Comparison of ENCODE assay signal across 17 cellular contexts in genomic region chr11:26827567-26828037, GRCh38.
DNase-seq lines count a peak whose midpoint lies in the region; ATAC-seq, FAIRE-seq and TF ChIP-seq lines count a peak whose summit lies in the region.
"Had no signal": no experiment of that assay in that cellular context is flagged by ENCODE, and none has a peak within 500 bp of the region (broad histone marks: within the 10 kb centered on the region; RNA-seq: fewer than 3 reads in every experiment).

No MANE protein-coding gene starts in this region.

- FAIRE-seq in HepG2 (lab: Jason Lieb, UNC): no peak
- FAIRE-seq: A204.1, D721Med had no signal

- H4K20me1 ChIP-seq in HepG2 (ENCODE audit: insufficient read depth, low read length): no peaks in the 10 kb centered on the region
- H4K20me1 ChIP-seq in fibroblast of lung (ENCODE audit: control insufficient read depth, extremely low read depth, insufficient read depth, low read length): no peaks in the 10 kb centered on the region

- no peak overlapping the region for H3K27ac ChIP-seq in liver (ENCODE audit: low read depth in 1 of 2, low read length in 2 of 2)
- no peak overlapping the region for H3K27ac ChIP-seq in HepG2 (ENCODE audit: extremely low read length, insufficient read depth, low read length)
- peak overlapping the region; percentile 27 for H3K27ac ChIP-seq in fibroblast of lung (ENCODE audit: insufficient read depth, low read length)
- H3K27ac ChIP-seq: KMS-11, skin epidermis had no signal

- H2AFZ ChIP-seq in HepG2 (ENCODE audit: low read length) (no peak overlapping the region), fibroblast of lung (ENCODE audit: low read length) (no peak overlapping the region)

- WGBS in liver: 66% methylated on average over 9 of the region's 9 CpGs
- WGBS in HepG2 (ENCODE audit: low lambda C conversion rate): 28% methylated on average over 9 of the region's 9 CpGs

- POLR2A ChIA-PET in HepG2 (lab: Yijun Ruan, JAX): no interaction called here

- TF ChIP-seq EP300 in HepG2 (IDR thresholded peaks at IDR 0.05; ENCODE audit: low read depth in 2 of 2, low read length in 2 of 2): no peak
- TF ChIP-seq EP300 in HepG2 (CRISPR knock-in tag; IDR thresholded peaks at IDR 0.05; ENCODE audit: borderline replicate concordance): no peak

- no peaks in the 10 kb centered on the region for H3K79me2 ChIP-seq in HepG2 (ENCODE audit: insufficient read depth, low read length)
- no peaks in the 10 kb centered on the region for H3K79me2 ChIP-seq in fibroblast of lung (ENCODE audit: control insufficient read depth, insufficient read depth, low read length)

- H3K27ac Mint-ChIP-seq in Calu3 (ENCODE audit: unreplicated experiment) (no peak overlapping the region), mesothelial cell of epicardium (no peak overlapping the region)
- H3K27ac Mint-ChIP-seq: activated CD4-positive, alpha-beta memory T cell treated with anti-CD3 and anti-CD28 coated beads for 36 hours; naive thymus-derived CD4-positive, alpha-beta T cell had no signal

- TF ChIP-seq CTCF in liver (IDR thresholded peaks at IDR 0.05; ENCODE audit: low read depth, low read length, missing input control) (no peak), HepG2 (CRISPR knock-in tag; IDR thresholded peaks at IDR 0.05) (no peak), fibroblast of lung (conservative IDR thresholded peaks at IDR 0.05 in 1 of 2, IDR thresholded peaks at IDR 0.05 in 1 of 2; ENCODE audit: low read depth in 1 of 2, low read length in 2 of 2) (no peak), Calu3 (IDR thresholded peaks at IDR 0.05; ENCODE audit: unreplicated experiment) (no peak), mesothelial cell of epicardium (IDR thresholded peaks at IDR 0.05; ENCODE audit: unreplicated experiment) (no peak)

- TF ChIP-seq RAD21 in liver (IDR thresholded peaks at IDR 0.05) (no peak), HepG2 (CRISPR knock-in tag; IDR thresholded peaks at IDR 0.05) (no peak)

- H3K36me3 Mint-ChIP-seq in Calu3 (ENCODE audit: insufficient read depth, unreplicated experiment): no peaks in the 10 kb centered on the region
- peaks cover 22% of the 10 kb centered on the region for H3K36me3 Mint-ChIP-seq in mesothelial cell of epicardium

- no peaks in the 10 kb centered on the region for H3K36me3 ChIP-seq in liver (ENCODE audit: control insufficient read depth in 4 of 4, insufficient read depth in 3 of 4, low read depth in 1 of 4, low read length in 3 of 4)
- H3K36me3 ChIP-seq in HepG2 (replicated peaks in 1 of 2; ENCODE audit: control insufficient read depth in 1 of 2, insufficient read depth in 2 of 2, low read length in 2 of 2): no peaks in the 10 kb centered on the region
- no peaks in the 10 kb centered on the region for H3K36me3 ChIP-seq in fibroblast of lung (ENCODE audit: control insufficient read depth, insufficient read depth, low read length)

- no peak overlapping the region for H3K4me2 ChIP-seq in HepG2 (ENCODE audit: low read depth, low read length)
- peak overlapping the region; percentile 33 for H3K4me2 ChIP-seq in fibroblast of lung (ENCODE audit: extremely low read depth, insufficient read depth, low read length)
- H3K4me2 ChIP-seq: KMS-11 had no signal

- no peak for ATAC-seq in HepG2
- ATAC-seq: naive thymus-derived CD4-positive, alpha-beta T cell had no signal

- TF ChIP-seq POLR2A in HepG2 (IDR thresholded peaks at IDR 0.05; ENCODE audit: insufficient read depth in 1 of 2, low read depth in 2 of 2, low read length in 2 of 2): no peak

- CTCF ChIA-PET in HepG2 (lab: Yijun Ruan, JAX; ENCODE audit: low intra/inter-chr PET ratio, low total read pairs): no interaction called here
- CTCF ChIA-PET in Calu3 (lab: Charles Lee): no interaction called here

- H3K4me1 Mint-ChIP-seq in Calu3 (ENCODE audit: low read depth, unreplicated experiment) (no peaks in the 10 kb centered on the region), mesothelial cell of epicardium (peaks cover 6% of the 10 kb centered on the region)
- H3K4me1 Mint-ChIP-seq: naive thymus-derived CD4-positive, alpha-beta T cell had no signal

- BruUV-seq in HepG2 (replicated peaks; lab: Mats Ljungman, UMichigan) (no TSS peak), Calu3 (replicated peaks; lab: Mats Ljungman, UMichigan) (no TSS peak)

- intact Hi-C loops in HepG2 (cut with micrococcal nuclease; ENCODE audit: unreplicated experiment) (no loop called here), Calu3 (cut with micrococcal nuclease; ENCODE audit: unreplicated experiment) (no loop called here)

- H3K27me3 Mint-ChIP-seq in Calu3 (ENCODE audit: unreplicated experiment) (no peaks in the 10 kb centered on the region), mesothelial cell of epicardium (ENCODE audit: low read depth) (no peaks in the 10 kb centered on the region)
- H3K27me3 Mint-ChIP-seq: activated CD4-positive, alpha-beta memory T cell treated with anti-CD3 and anti-CD28 coated beads for 36 hours; naive thymus-derived CD4-positive, alpha-beta T cell had no signal

- no peak overlapping the region for H3K4me3 Mint-ChIP-seq in Calu3 (ENCODE audit: low read depth, unreplicated experiment)
- H3K4me3 Mint-ChIP-seq in mesothelial cell of epicardium: no peak overlapping the region
- H3K4me3 Mint-ChIP-seq: activated CD4-positive, alpha-beta memory T cell treated with anti-CD3 and anti-CD28 coated beads for 36 hours; naive thymus-derived CD4-positive, alpha-beta T cell had no signal

- H3K4me1 ChIP-seq in liver (ENCODE audit: control insufficient read depth in 4 of 4, insufficient read depth in 4 of 4, low read length in 3 of 4) (no peaks in the 10 kb centered on the region), HepG2 (ENCODE audit: insufficient read depth, low read length) (no peaks in the 10 kb centered on the region), fibroblast of lung (ENCODE audit: control insufficient read depth, extremely low read depth, insufficient read depth, low read length) (peaks cover 4% of the 10 kb centered on the region)

- H3K9me3 Mint-ChIP-seq in Calu3 (ENCODE audit: low read depth, unreplicated experiment): peaks cover 9% of the 10 kb centered on the region
- peaks cover 32% of the 10 kb centered on the region for H3K9me3 Mint-ChIP-seq in mesothelial cell of epicardium

- H3K9ac ChIP-seq in liver (ENCODE audit: low read depth in 1 of 2, low read length in 2 of 2): no peak overlapping the region
- no peak overlapping the region for H3K9ac ChIP-seq in HepG2 (ENCODE audit: insufficient read depth, low read depth, low read length)
- no peak overlapping the region for H3K9ac ChIP-seq in fibroblast of lung (ENCODE audit: insufficient read depth, low read length)
- H3K9ac ChIP-seq: KMS-11 had no signal

- H3K4me3 ChIP-seq in liver (ENCODE audit: low read depth in 1 of 3, low read length in 3 of 3) (no peak overlapping the region), HepG2 (replicated peaks in 1 of 3; ENCODE audit: insufficient read depth in 1 of 3, low read depth in 2 of 3, low read length in 3 of 3) (no peak overlapping the region), fibroblast of lung (replicated peaks in 1 of 4; ENCODE audit: control extremely low read depth in 1 of 4, insufficient read depth in 1 of 4, low read depth in 3 of 4, low read length in 4 of 4) (no peak overlapping the region)
- H3K4me3 ChIP-seq: skin epidermis had no signal

- peaks cover 8 to 13% (median 11%) of the 10 kb centered on the region in 4 donors for H3K9me3 ChIP-seq in liver (ENCODE audit: control insufficient read depth in 4 of 4, low read length in 3 of 4)
- peaks cover 24% of the 10 kb centered on the region for H3K9me3 ChIP-seq in HepG2 (ENCODE audit: low read length)
- H3K9me3 ChIP-seq in fibroblast of lung (ENCODE audit: control insufficient read depth, insufficient read depth, low read depth, low read length): no peaks in the 10 kb centered on the region

- H3K27me3 ChIP-seq in liver (ENCODE audit: control insufficient read depth in 4 of 4, insufficient read depth in 4 of 4, low read length in 3 of 4) (no peaks in the 10 kb centered on the region), HepG2 (ENCODE audit: control insufficient read depth in 1 of 2, insufficient read depth in 2 of 2, low read length in 2 of 2) (no peaks in the 10 kb centered on the region; a peak in 1 of 5 replicates), fibroblast of lung (ENCODE audit: control insufficient read depth, insufficient read depth, low read length) (no peaks in the 10 kb centered on the region)

- no peak for DNase-seq in HepG2 (ENCODE audit: low spot score)
- peak; percentile 39 to 82 for DNase-seq in fibroblast of lung (ENCODE audit: low read depth in 2 of 2)
- DNase-seq in mucosa of gallbladder (ENCODE audit: low spot score): peak; percentile 31
- DNase-seq in ecto neural progenitor cell (ENCODE audit: low spot score): no peak
- no peak for DNase-seq in NCI-H1048 (lab: John Stamatoyannopoulos, UW)
- no peak for DNase-seq in Calu3
- no peak for DNase-seq in mesothelial cell of epicardium (ENCODE audit: low spot score in 2 of 2, unreplicated experiment in 2 of 2)
- DNase-seq: activated CD4-positive, alpha-beta memory T cell treated with anti-CD3 and anti-CD28 coated beads for 36 hours; naive thymus-derived CD4-positive, alpha-beta T cell; NCI-H1694; NCI-H524; T1000 had no signal

- in situ Hi-C loops in HepG2 (cut with HindIII; ENCODE audit: extremely low pct_ligation_motif_present, low pct_unique_long_range_greater_than_20kb): no loop called here

TF ChIP-seq in liver, 16 proteins besides CTCF, POLR2A, EP300 and RAD21:
- TF ChIP-seq MAX (IDR thresholded peaks at IDR 0.05) (peak; percentile 6), HNF4A (conservative IDR thresholded peaks at IDR 0.05) (no peak), RXRA (IDR thresholded peaks at IDR 0.05) (peak; percentile 15 to 40)

TF ChIP-seq in HepG2, 621 proteins besides CTCF, POLR2A, EP300 and RAD21:
- no peak for TF ChIP-seq CENPX (CRISPR knock-in tag; IDR thresholded peaks at IDR 0.05)
- no peak for TF ChIP-seq ZNF333 (CRISPR knock-in tag; IDR thresholded peaks at IDR 0.05; ENCODE audit: borderline replicate concordance)
- TF ChIP-seq MXD1 (CRISPR knock-in tag; IDR thresholded peaks at IDR 0.05): no peak

Comparison
In these comparisons a context has a peak if more than half of its experiments do, and no peak if none do; other contexts are left out.
1. DNase-seq: peak in fibroblast of lung (2 of 2) and mucosa of gallbladder (single experiment); none in HepG2 (single experiment), ecto neural progenitor cell (single experiment), NCI-H1048 (single experiment), Calu3 (single experiment) and mesothelial cell of epicardium (0 of 2).